In genomic region chr4:18981234-18981615, GRCh38 we compare ENCODE assay signal across 16 cellular contexts.
A peak's percentile ranks its signal among the peaks of the same experiment; 100 is the strongest.
DNase-seq lines count a peak whose midpoint lies in the region; ATAC-seq, FAIRE-seq and TF ChIP-seq lines count a peak whose summit lies in the region.
"Had no signal": no experiment of that assay in that cellular context is flagged by ENCODE, and none has a peak within 500 bp of the region (broad histone marks: within the 10 kb centered on the region; RNA-seq: fewer than 3 reads in every experiment).

No MANE protein-coding gene starts in this region.

- DNase-seq in GM06990 (ENCODE audit: extremely low read depth, insufficient read length) (peak; percentile 22), HT1080 (ENCODE audit: low read depth) (peak; percentile 71), RWPE2 (ENCODE audit: low spot score) (no peak), keratinocyte (ENCODE audit: low read depth, low spot score) (peak; percentile 41), stomach (no peak), HT-29 (ENCODE audit: low spot score) (no peak)
- DNase-seq in NK-92 treated with Interleukin-12 subunit alpha and Interleukin-12 subunit beta, amount 100 ng/mL, for 24 hours (lab: John Stamatoyannopoulos, UW) = no peak
- DNase-seq: COR-L47, DMS153, NCI-H1048, NCI-H1436 treated with DMSO at 0.1 percent for 48 hours, NCI-H2029 treated with DMSO at 0.1 percent for 48 hours, NCI-H524, SJCRH30, T-helper 2 cell had no signal

- H3K4me3 ChIP-seq in GM06990 (replicated peaks; ENCODE audit: low read depth, low read length) = no peak overlapping the region
- no peak overlapping the region for H3K4me3 ChIP-seq in RWPE2 (ENCODE audit: severe bottlenecking)
- H3K4me3 ChIP-seq in keratinocyte (ENCODE audit: control insufficient read depth in 2 of 3, extremely low read depth in 1 of 3, insufficient read depth in 2 of 3, low read depth in 1 of 3, low read length in 3 of 3) = peak overlapping the region in 1 of 3 experiments; percentile 6
- H3K4me3 ChIP-seq in stomach = no peak overlapping the region
- H3K4me3 ChIP-seq: SJCRH30 had no signal

- WGBS in stomach, 5 donors = 76 to 87% (median 84%) methylated on average over 4 of the region's 4 CpGs

- dilution Hi-C loops in keratinocyte (cut with MboI; ENCODE audit: extremely low pct_ligation_motif_present, low sequenced_read_pairs) = no loop called here

- H3K27me3 ChIP-seq in GM06990 (replicated peaks; ENCODE audit: control insufficient read depth, insufficient read depth, low read length) (no peaks in the 10 kb centered on the region), RWPE2 (ENCODE audit: insufficient read depth, poor library complexity, severe bottlenecking) (no peaks in the 10 kb centered on the region), keratinocyte (ENCODE audit: control insufficient read depth, extremely low read depth, insufficient read depth, low read length) (no peaks in the 10 kb centered on the region), stomach (no peaks in the 10 kb centered on the region)

- TF ChIP-seq CTCF in GM06990 (IDR thresholded peaks at IDR 0.05; ENCODE audit: insufficient read depth, low read length, poor library complexity, severe bottlenecking) = no peak
- no peak for TF ChIP-seq CTCF in RWPE2 (IDR thresholded peaks at IDR 0.05; ENCODE audit: poor library complexity, severe bottlenecking)
- TF ChIP-seq CTCF in keratinocyte (optimal IDR thresholded peaks at IDR 0.05 in 1 of 3, IDR thresholded peaks at IDR 0.05 in 1 of 3, conservative IDR thresholded peaks at IDR 0.05 in 1 of 3; ENCODE audit: extremely low read depth in 1 of 3, insufficient read depth in 2 of 3, low read length in 3 of 3) = no peak
- no peak for TF ChIP-seq CTCF in stomach (IDR thresholded peaks at IDR 0.05)

- no peak overlapping the region for H3K9ac ChIP-seq in keratinocyte (ENCODE audit: control insufficient read depth, extremely low read depth, insufficient read depth, low read length)

- TF ChIP-seq EP300 in stomach (IDR thresholded peaks at IDR 0.05) = no peak

- no peaks in the 10 kb centered on the region for H3K79me2 ChIP-seq in keratinocyte (ENCODE audit: control insufficient read depth, insufficient read depth, low read length)

- ATAC-seq in RWPE2 (ENCODE audit: low read depth) (peak; percentile 79), HG02571 (IDR thresholded peaks at IDR 0.05; ENCODE audit: unreplicated experiment) (no peak)

- no peaks in the 10 kb centered on the region for H3K9me1 ChIP-seq in keratinocyte (ENCODE audit: control insufficient read depth, extremely low read depth, insufficient read depth, low read length)

- no peak overlapping the region for H2AFZ ChIP-seq in keratinocyte (ENCODE audit: control insufficient read depth, low read length)

- H3K4me2 ChIP-seq in keratinocyte (ENCODE audit: control insufficient read depth, extremely low read depth, insufficient read depth, low read depth, low read length) = peak overlapping the region; percentile 42

- H4K20me1 ChIP-seq in keratinocyte (ENCODE audit: control insufficient read depth, extremely low read depth, insufficient read depth, low read length) = no peaks in the 10 kb centered on the region

- H3K4me1 ChIP-seq in RWPE2 (ENCODE audit: insufficient read depth, poor library complexity, severe bottlenecking) (peaks cover 17% of the 10 kb centered on the region), keratinocyte (ENCODE audit: control insufficient read depth, extremely low read depth, insufficient read depth, low read length) (peaks cover 10% of the 10 kb centered on the region), stomach (no peaks in the 10 kb centered on the region)
- H3K4me1 ChIP-seq: SJCRH30 had no signal

- no peaks in the 10 kb centered on the region for H3K9me3 ChIP-seq in RWPE2 (ENCODE audit: severe bottlenecking)
- H3K9me3 ChIP-seq in keratinocyte (ENCODE audit: control insufficient read depth, low read depth, low read length) = no peaks in the 10 kb centered on the region
- H3K9me3 ChIP-seq in stomach = no peaks in the 10 kb centered on the region
- H3K9me3 ChIP-seq: SJCRH30 had no signal

- H3K27ac ChIP-seq in RWPE2 (ENCODE audit: poor library complexity, severe bottlenecking) (peak overlapping the region; percentile 75), keratinocyte (ENCODE audit: control insufficient read depth, insufficient read depth, low read length) (peak overlapping the region; percentile 74), stomach (no peak overlapping the region)
- H3K27ac ChIP-seq: SJCRH30 had no signal

- H3K36me3 ChIP-seq in GM06990 (ENCODE audit: control insufficient read depth, insufficient read depth, low read length) (no peaks in the 10 kb centered on the region), RWPE2 (ENCODE audit: low read depth) (no peaks in the 10 kb centered on the region), keratinocyte (ENCODE audit: control insufficient read depth in 2 of 2, extremely low read depth in 1 of 2, insufficient read depth in 2 of 2, low read length in 2 of 2) (no peaks in the 10 kb centered on the region), stomach (no peaks in the 10 kb centered on the region)
- H3K36me3 ChIP-seq: SJCRH30 had no signal

- FAIRE-seq in keratinocyte (lab: Jason Lieb, UNC) = no peak

- intact Hi-C loops in stomach (cut with DNase I; ENCODE audit: low total_unique reads) = no loop called here

- TF ChIP-seq POLR2A in stomach (IDR thresholded peaks at IDR 0.05) = no peak

Comparison
In these comparisons a context has a peak if more than half of its experiments do, and no peak if none do; other contexts are left out.
1. DNase-seq: peak in GM06990 (single experiment), HT1080 (single experiment) and keratinocyte (single experiment); none in RWPE2 (single experiment), stomach (single experiment), HT-29 (single experiment) and NK-92 treated with Interleukin-12 subunit alpha and Interleukin-12 subunit beta, amount 100 ng/mL, for 24 hours (single experiment).
2. H3K27ac ChIP-seq: peak in RWPE2 (single experiment) and keratinocyte (single experiment); none in stomach (0 of 5).